ENCODE assay signal across 11 cellular contexts in genomic region chr22:29702025-29702930, GRCh38. TPM values are rescaled to one million over a fixed set of nuclear protein-coding genes. Genes with fewer than 3 reads are reported as not detected.
DNase-seq lines count a peak whose midpoint lies in the region; ATAC-seq, FAIRE-seq and TF ChIP-seq lines count a peak whose summit lies in the region.
"Had no signal": no experiment of that assay in that cellular context is flagged by ENCODE, and none has a peak within 500 bp of the region (broad histone marks: within the 10 kb centered on the region; RNA-seq: fewer than 3 reads in every experiment).

No MANE protein-coding gene starts in this region.

- no peak overlapping the region for H4K8ac ChIP-seq in H1 (ENCODE audit: extremely low read depth, insufficient read depth, low read length)

- peaks cover 9% of the 10 kb centered on the region; the same call in 1 of the 2 replicates for H3K23me2 ChIP-seq in H1 (ENCODE audit: low read depth, low read length)

- H3K56ac ChIP-seq in H1 (replicated peaks; ENCODE audit: insufficient read length, low read depth, low read length), result no peak overlapping the region

- H2BK5ac ChIP-seq in H1 (ENCODE audit: low read depth, low read length), result no peak overlapping the region

- H3K36me3 ChIP-seq in H1 (ENCODE audit: control insufficient read depth in 2 of 4, insufficient read depth in 4 of 4, low read length in 3 of 4), result no peaks in the 10 kb centered on the region

- ATAC-seq in HG02938 (IDR thresholded peaks at IDR 0.05; ENCODE audit: unreplicated experiment) (no peak), HG03439 (IDR thresholded peaks at IDR 0.05; ENCODE audit: unreplicated experiment) (no peak)

- no peak overlapping the region for H2BK120ac ChIP-seq in H1 (replicated peaks; ENCODE audit: low read depth, low read length)

- H4K91ac ChIP-seq in H1 (replicated peaks; ENCODE audit: insufficient read length, low read length), result peak overlapping the region; percentile 69

- peak overlapping the region; percentile 87 for H3K18ac ChIP-seq in H1 (ENCODE audit: extremely low read depth, low read length)

- no peak overlapping the region for H3K4ac ChIP-seq in H1 (replicated peaks; ENCODE audit: insufficient read length, low read depth, low read length)

- no peak overlapping the region for H2BK15ac ChIP-seq in H1 (ENCODE audit: low read length)

- no peak overlapping the region for H3K23ac ChIP-seq in H1 (ENCODE audit: insufficient read length)

- peaks cover 0 to 30% (median 12%) of the 10 kb centered on the region in 4 experiments; a peak in 3 of 7 replicates for H3K27me3 ChIP-seq in H1 (replicated peaks in 1 of 4; ENCODE audit: control insufficient read depth in 3 of 4, extremely low read depth in 1 of 4, insufficient read depth in 3 of 4, low read length in 3 of 4)
- H3K27me3 ChIP-seq: MG63 had no signal

- TF ChIP-seq POLR2A in H1 (IDR thresholded peaks at IDR 0.05; ENCODE audit: control extremely low read depth in 1 of 2, low read depth in 2 of 2, low read length in 2 of 2), result no peak

- H2AK5ac ChIP-seq in H1 (ENCODE audit: low read depth, low read length), result 0 out of 2 replicates have a peak overlapping the region, but pooled peaks have one; percentile 39

- H4K5ac ChIP-seq in H1 (ENCODE audit: insufficient read length, low read depth, low read length), result no peak overlapping the region

- in situ Hi-C loops in KBM-7 (cut with MboI; ENCODE audit: low pct_unique_long_range_greater_than_20kb, low sequenced_read_pairs), result no loop called here

- H4K20me1 ChIP-seq in H1 (replicated peaks in 1 of 2; ENCODE audit: control insufficient read depth in 1 of 2, insufficient read depth in 2 of 2, low read length in 2 of 2), result peaks cover 5% of the 10 kb centered on the region in 2 experiments

- no peak for TF ChIP-seq RAD21 in H1 (IDR thresholded peaks at IDR 0.05 in 1 of 2, conservative IDR thresholded peaks at IDR 0.05 in 1 of 2; ENCODE audit: low read depth in 2 of 2, low read length in 2 of 2)

- no peaks in the 10 kb centered on the region for H3K9me3 ChIP-seq in H1 (ENCODE audit: insufficient read depth in 2 of 2, low read depth in 1 of 2, low read length in 1 of 2)
- H3K9me3 ChIP-seq: MG63 had no signal

- DNase-seq in DMS53 (lab: John Stamatoyannopoulos, UW) (peak; percentile 68), DMS53 treated with DMSO at 0.1 percent for 48 hours (lab: John Stamatoyannopoulos, UW; ENCODE audit: unreplicated experiment) (no peak), NCI-H524 (lab: John Stamatoyannopoulos, UW) (peak; percentile 87 to 96), H1 (ENCODE audit: low read depth in 1 of 2, low spot score in 2 of 2) (no peak), retina (peak; percentile 55), KBM-7 (no peak)
- DNase-seq: islet precursor cell, MG63 had no signal

- peak overlapping the region; percentile 84; the same call in 1 of the 2 replicates for H2BK12ac ChIP-seq in H1 (ENCODE audit: low read depth, low read length)

- H3K79me1 ChIP-seq in H1 (ENCODE audit: low read depth, low read length), result no peaks in the 10 kb centered on the region

- FAIRE-seq in H1 (lab: Jason Lieb, UNC), result no peak
- FAIRE-seq: A204.1 had no signal

- H3K4me3 ChIP-seq in H1 (ENCODE audit: extremely low read depth in 1 of 4, insufficient read depth in 2 of 4, low read depth in 3 of 4, low read length in 4 of 4), result peak overlapping the region in 1 of 4 experiments; percentile 42; a peak in 2 of 8 replicates
- H3K4me3 ChIP-seq: MG63 had no signal

- POLR2A ChIA-PET in H1 (lab: Charles Lee; ENCODE audit: partially characterized antibody), result interaction anchor here (0.7 to 4.3 kb wide), 7 partner anchors 10 to 64 kb away, joined by 3 to 13 read pairs (median 3); no protein-coding TSS in a partner anchor

- no peak overlapping the region for H3K14ac ChIP-seq in H1 (ENCODE audit: insufficient read length)

- peaks cover 9 to 55% (median 47%) of the 10 kb centered on the region in 4 experiments for H3K4me1 ChIP-seq in H1 (replicated peaks in 1 of 4; ENCODE audit: control insufficient read depth in 3 of 4, insufficient read depth in 4 of 4, low read length in 3 of 4)

- no peak overlapping the region for H2AFZ ChIP-seq in H1 (ENCODE audit: low read length)

- H3K79me2 ChIP-seq in H1 (ENCODE audit: control insufficient read depth in 1 of 2, insufficient read depth in 2 of 2, low read length in 2 of 2), result no peaks in the 10 kb centered on the region

- H3K4me2 ChIP-seq in H1 (ENCODE audit: insufficient read depth in 1 of 2, low read depth in 2 of 2, low read length in 2 of 2), result peak overlapping the region; percentile 58 to 65

- H2BK20ac ChIP-seq in H1 (ENCODE audit: low read length), result 0 out of 2 replicates have a peak overlapping the region, but pooled peaks have one; percentile 32

- no peak overlapping the region for H3K9ac ChIP-seq in H1 (replicated peaks in 1 of 4; ENCODE audit: extremely low read depth in 1 of 4, low read depth in 3 of 4, low read length in 3 of 4)

- 33% methylated on average over 14 of the region's 14 CpGs; no CpG with 5 or more reads in 1 of the 2 experiments for WGBS in H1 (ENCODE audit: extremely low coverage in 1 of 2, insufficient coverage in 1 of 2, insufficient read length in 1 of 2, insufficient replicate concordance in 2 of 2, low coverage in 1 of 2, low lambda C conversion rate in 2 of 2, missing lambda C conversion rate in 1 of 2), 2 experiments

- H3K27ac ChIP-seq in H1 (ENCODE audit: low read depth, low read length), result no peak overlapping the region

- no peak for TF ChIP-seq EP300 in H1 (IDR thresholded peaks at IDR 0.05; ENCODE audit: borderline replicate concordance in 1 of 2, low read depth in 2 of 2, low read length in 2 of 2)

- no peak for TF ChIP-seq CTCF in H1 (IDR thresholded peaks at IDR 0.05; ENCODE audit: control extremely low read depth in 1 of 3, insufficient read depth in 1 of 3, low read depth in 1 of 3, low read length in 3 of 3)

- CTCF ChIA-PET in H1 (lab: Charles Lee; ENCODE audit: partially characterized antibody), result interaction anchor here (0.9 to 4.8 kb wide), 21 partner anchors 8 to 553 kb away, joined by 3 to 60 read pairs (median 4); no protein-coding TSS in a partner anchor

TF ChIP-seq in H1, 55 proteins besides CTCF, POLR2A, EP300 and RAD21:
- TF ChIP-seq SRF (IDR thresholded peaks at IDR 0.05; ENCODE audit: low read depth, low read length), result no peak
- TF ChIP-seq RXRA (IDR thresholded peaks at IDR 0.05; ENCODE audit: insufficient read depth, low read depth, low read length), result no peak
- TF ChIP-seq CEBPB (IDR thresholded peaks at IDR 0.05; ENCODE audit: low read depth, low read length), result no peak
- no peak for TF ChIP-seq EZH2 (IDR thresholded peaks at IDR 0.05; ENCODE audit: low read depth, low read length, severe bottlenecking)
- no peak for TF ChIP-seq CBX8 (IDR thresholded peaks at IDR 0.05; ENCODE audit: borderline replicate concordance, low read depth, low read length)
- no peak for TF ChIP-seq GABPA (IDR thresholded peaks at IDR 0.05; ENCODE audit: borderline replicate concordance, insufficient read depth, low read length)
- TF ChIP-seq NRF1 (IDR thresholded peaks at IDR 0.05; ENCODE audit: low read depth, low read length), result no peak

RNA-seq across cellular contexts. Expression of gene CABP7, which starts 17.5 kb away (rescaled TPM):
- 0.20 and 0.34 TPM in 2 replicates for total RNA-seq in H1 (2021; fragmentation: NEBNext Ultra II Directional; extraction: Animal tissue kit (Norgen Biotek cat#: 25700))
- 0.36 and 1.0 TPM in 2 replicates for polyA plus RNA-seq in H1 (2011; rRNA removed)
- polyA plus RNA-seq in H1 (2011; cell fraction: cytosol; rRNA removed), result 0.92 TPM
- 1.5 TPM for polyA plus RNA-seq in H1 (2011; cell fraction: nucleus; rRNA removed)
- polyA plus RNA-seq in H1 (2012, experiment 1 of 2), result 0.41 to 0.54 TPM (median 0.45 TPM) in 4 replicates
- polyA plus RNA-seq in H1 (2012, experiment 2 of 2), result 0.33 TPM
- polyA plus RNA-seq in H1 (2013, experiment 1 of 2), result 0.06 TPM
- polyA plus RNA-seq in H1 (2013, experiment 2 of 2), result 0.09 TPM
- polyA minus RNA-seq in H1 (2011; rRNA and poly(A)+ RNA removed), result 0.10 and 0.60 TPM in 2 replicates
- 0.51 TPM for polyA minus RNA-seq in H1 (2011; cell fraction: cytosol; rRNA and poly(A)+ RNA removed)
- 0.50 TPM for polyA minus RNA-seq in H1 (2011; cell fraction: nucleus; rRNA and poly(A)+ RNA removed)

Comparison
In these comparisons a context has a peak if more than half of its experiments do, and no peak if none do; other contexts are left out.
1. DNase-seq: peak in DMS53 (single experiment), NCI-H524 (2 of 2) and retina (single experiment); none in DMS53 treated with DMSO at 0.1 percent for 48 hours (single experiment), H1 (0 of 2) and KBM-7 (single experiment).